Comparison of ENCODE assay signal across 8 cellular contexts in the genomic region with DNA sequence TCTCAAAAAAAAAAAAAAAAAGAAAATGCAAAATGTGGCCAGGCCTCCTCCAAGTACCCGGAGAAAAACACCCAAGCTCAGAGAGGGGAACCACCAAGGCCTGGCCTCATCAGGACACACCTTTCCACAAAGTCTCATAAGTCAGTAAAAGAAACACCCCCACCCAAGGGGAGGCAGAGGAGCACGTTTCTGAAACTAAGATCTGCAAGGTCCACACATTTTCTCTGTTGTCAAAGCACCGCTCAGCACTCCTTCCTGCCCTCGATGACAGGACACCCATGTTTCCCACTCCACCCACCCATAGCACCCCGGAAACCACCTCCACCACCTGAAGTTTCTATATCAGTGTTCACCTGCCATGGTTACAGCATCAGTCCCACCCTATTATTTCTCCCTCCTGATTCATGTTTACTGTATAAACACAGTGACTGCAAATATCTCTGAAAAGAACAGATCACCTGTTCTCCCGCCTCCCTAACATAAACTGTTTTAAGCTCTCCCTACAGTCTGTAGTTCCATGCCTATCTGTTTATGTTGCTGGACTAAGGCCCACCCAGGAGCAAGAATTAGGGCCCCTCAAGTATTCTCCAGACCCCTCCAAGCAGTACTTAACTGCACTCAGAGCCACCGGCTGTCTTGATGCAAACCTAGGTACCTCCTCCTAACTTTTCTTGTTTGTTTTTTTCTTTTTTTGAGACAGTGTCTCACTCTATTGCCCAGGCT. TPM values are rescaled to one million over a fixed set of nuclear protein-coding genes. Genes with fewer than 3 reads are reported as not detected.
A peak's percentile ranks its signal among the peaks of the same experiment; 100 is the strongest.
DNase-seq lines count a peak whose midpoint lies in the region; ATAC-seq, FAIRE-seq and TF ChIP-seq lines count a peak whose summit lies in the region.

No MANE protein-coding gene starts in this region.

- H3K36me3 Mint-ChIP-seq in T-cell: peaks cover 14% of the 10 kb centered on the region

- no peaks in the 10 kb centered on the region for H3K27me3 Mint-ChIP-seq in T-cell

- peak overlapping the region; percentile 91 to 93 (median 92) for H3K4me3 Mint-ChIP-seq in T-cell

- TF ChIP-seq CTCF in bronchial epithelial cell (IDR thresholded peaks at IDR 0.05; ENCODE audit: insufficient read depth, low read length, severe bottlenecking) (no peak), adrenal gland (IDR thresholded peaks at IDR 0.05) (no peak), testis (IDR thresholded peaks at IDR 0.05) (no peak)

- H3K4me3 ChIP-seq in bronchial epithelial cell (ENCODE audit: low read depth, low read length) (no peak overlapping the region), adrenal gland (no peak overlapping the region), testis (no peak overlapping the region)

- H3K9me3 Mint-ChIP-seq in T-cell: no peaks in the 10 kb centered on the region

- H3K4me1 ChIP-seq in adrenal gland (replicated peaks in 1 of 2): peaks cover 13 to 32% of the 10 kb centered on the region in 2 donors
- peaks cover 38% of the 10 kb centered on the region for H3K4me1 ChIP-seq in testis

- FAIRE-seq in bronchial epithelial cell (lab: Jason Lieb, UNC): no peak

- ATAC-seq in GM18511 (IDR thresholded peaks at IDR 0.05; ENCODE audit: unreplicated experiment): peak; percentile 67
- ATAC-seq in HG02798 (IDR thresholded peaks at IDR 0.05; ENCODE audit: poor library complexity, unreplicated experiment): peak; percentile 58
- peak; percentile 59 to 64 (median 62) for ATAC-seq in T-cell (replicated peaks in 1 of 4)

- peaks cover 10% of the 10 kb centered on the region for H3K36me3 ChIP-seq in bronchial epithelial cell (ENCODE audit: control insufficient read depth, insufficient read depth, low read length)
- peaks cover 0 to 7% of the 10 kb centered on the region in 2 donors for H3K36me3 ChIP-seq in adrenal gland (replicated peaks in 1 of 2)
- no peaks in the 10 kb centered on the region for H3K36me3 ChIP-seq in testis (ENCODE audit: low read depth, missing control alignments)

- CTCF ChIA-PET in T-cell (lab: Charles Lee): interaction anchor here (0.6 to 1.0 kb wide), 4 partner anchors 10 to 366 kb away, joined by 3 read pairs; no protein-coding TSS in a partner anchor

- peaks cover 43 to 52% (median 44%) of the 10 kb centered on the region in 3 donors for H3K4me1 Mint-ChIP-seq in T-cell

- TF ChIP-seq POLR2A in adrenal gland (IDR thresholded peaks at IDR 0.05) (no peak), testis (IDR thresholded peaks at IDR 0.05) (no peak)

- 86 to 91% (median 88%) methylated on average over 7 of the region's 7 CpGs for WGBS in adrenal gland, 4 donors
- 87 to 93% methylated on average over 7 of the region's 7 CpGs for WGBS in testis, 2 donors

- H3K27me3 ChIP-seq in bronchial epithelial cell (ENCODE audit: control insufficient read depth, insufficient read depth, low read length) (no peaks in the 10 kb centered on the region), adrenal gland (no peaks in the 10 kb centered on the region), testis (no peaks in the 10 kb centered on the region)

- in situ Hi-C loops in G401 (cut with HindIII; ENCODE audit: low sequenced_read_pairs): no loop called here

- H3K9me3 ChIP-seq in adrenal gland (replicated peaks in 1 of 3) (no peaks in the 10 kb centered on the region), testis (no peaks in the 10 kb centered on the region)

- peak; percentile 43 to 93 (median 84) for DNase-seq in T-cell
- peak; percentile 47 for DNase-seq in bronchial epithelial cell (ENCODE audit: low read depth)
- peak; percentile 29 for DNase-seq in stimulated activated CD8-positive, alpha-beta memory T cell treated with anti-CD3 and anti-CD28 coated beads, Interleukin-15, amount 100 ng/mL, for 24 hours (ENCODE audit: low read depth)
- DNase-seq in adrenal gland: no peak
- no peak for DNase-seq in testis
- no peak for DNase-seq in G401 (ENCODE audit: low spot score)

- POLR2A ChIA-PET in T-cell (lab: Charles Lee): interaction anchor here (0.5 to 2.2 kb wide), 6 partner anchors 9 to 320 kb away, joined by 3 to 7 read pairs (median 4); a partner anchor contains a TSS

- intact Hi-C loops in adrenal gland (cut with DNase I) (no loop called here), testis (cut with DNase I; ENCODE audit: low total_unique reads) (no loop called here)

- peak overlapping the region; percentile 94 for H3K27ac Mint-ChIP-seq in T-cell

- H3K27ac ChIP-seq in adrenal gland (no peak overlapping the region), testis (no peak overlapping the region)

RNA-seq across cellular contexts. Expression of a gene that starts 2.0 kb away (rescaled TPM):
- total RNA-seq in T-cell (100 to 1,000 TPM; 213 to 675 (median 230) TPM), bronchial epithelial cell (7.6 and 15.6 TPM in 2 replicates), adrenal gland (10 to 100 TPM; 23.0 to 56.5 (median 35.8) TPM), testis (100 to 1,000 TPM; 126 to 147 TPM)
- polyA plus RNA-seq in adrenal gland (10 to 100 TPM in 2 of 3 donors, 1 to 10 TPM in 1; 4.3 to 61.0 (median 27.9) TPM), testis (ENCODE audit: insufficient read depth, low read depth, low replicate concordance) (71.5 TPM)
- 34.2 and 39.5 TPM in 2 replicates for total RNA-seq in G401 (2014; rRNA removed; shearing (Covaris generic))

RNA-seq across cellular contexts. Expression of a gene that starts 11.3 kb away (rescaled TPM):
- total RNA-seq in T-cell (10 to 100 TPM; 37.7 to 73.8 (median 65.7) TPM), bronchial epithelial cell (62.9 and 74.8 TPM in 2 replicates), adrenal gland (100 to 1,000 TPM in 2 of 8 donors, 10 to 100 TPM in 6; 55.0 to 122 (median 76.5) TPM), testis (10 to 100 TPM; 80.2 to 88.3 TPM)
- polyA plus RNA-seq in adrenal gland (100 to 1,000 TPM in 1 of 3 donors, 10 to 100 TPM in 2; 21.9 to 166 (median 25.6) TPM), testis (ENCODE audit: insufficient read depth, low read depth, low replicate concordance) (56.0 TPM)
- 79.4 and 89.7 TPM in 2 replicates for total RNA-seq in G401 (2014; rRNA removed; shearing (Covaris generic))

RNA-seq across cellular contexts. Expression of a gene that starts 42.7 kb away (rescaled TPM):
- total RNA-seq in T-cell (under 1 TPM; 0.38 to 0.89 (median 0.56) TPM), bronchial epithelial cell (6.6 and 10.0 TPM in 2 replicates), adrenal gland (10 to 100 TPM; 16.1 to 44.7 (median 27.4) TPM), testis (100 to 1,000 TPM; 103 to 125 TPM)
- polyA plus RNA-seq in adrenal gland (10 to 100 TPM in 2 of 3 donors, under 1 TPM in 1; 0.77 to 23.9 (median 15.5) TPM), testis (ENCODE audit: insufficient read depth, low read depth, low replicate concordance) (33.9 TPM)
- 9.9 and 14.4 TPM in 2 replicates for total RNA-seq in G401 (2014; rRNA removed; shearing (Covaris generic))

Comparison
In these comparisons a context has a peak if more than half of its experiments do, and no peak if none do; other contexts are left out.
1. DNase-seq: peak in T-cell (34 of 34), bronchial epithelial cell (single experiment) and stimulated activated CD8-positive, alpha-beta memory T cell treated with anti-CD3 and anti-CD28 coated beads, Interleukin-15, amount 100 ng/mL, for 24 hours (single experiment); none in adrenal gland (0 of 7), testis (single experiment) and G401 (single experiment).
2. Peak in every context shown above with its lines, with median percentiles within 50 percentile points of each other: ATAC-seq.